Comparison of ENCODE assay signal across 16 cellular contexts in genomic region chr1:236862615-236863211, GRCh38.
A peak's percentile ranks its signal among the peaks of the same experiment; 100 is the strongest.
DNase-seq lines count a peak whose midpoint lies in the region; ATAC-seq and TF ChIP-seq lines count a peak whose summit lies in the region.
"Had no signal": no experiment of that assay in that cellular context is flagged by ENCODE, and none has a peak within 500 bp of the region (broad histone marks: within the 10 kb centered on the region; RNA-seq: fewer than 3 reads in every experiment).

No MANE protein-coding gene starts in this region.

- no peaks in the 10 kb centered on the region for H3K27me3 ChIP-seq in body of pancreas

- in situ Hi-C loops in G401 (cut with HindIII; ENCODE audit: low sequenced_read_pairs), result no loop called here

- peaks cover 0 to 2% of the 10 kb centered on the region in 2 donors for H3K36me3 ChIP-seq in body of pancreas (replicated peaks in 1 of 2; ENCODE audit: insufficient read depth in 1 of 2, low read depth in 2 of 2)

- 10 to 17% methylated on average over 5 of the region's 5 CpGs for WGBS in body of pancreas, 2 donors

- intact Hi-C loops in body of pancreas (cut with DNase I) (no loop called here), sciatic nerve (cut with DNase I) (no loop called here)

- no peak for TF ChIP-seq POLR2A in body of pancreas (IDR thresholded peaks at IDR 0.05)

- H3K9me3 ChIP-seq in body of pancreas, result no peaks in the 10 kb centered on the region

- H3K4me1 ChIP-seq in body of pancreas, result peaks cover 52% of the 10 kb centered on the region

- TF ChIP-seq CTCF in body of pancreas (IDR thresholded peaks at IDR 0.05), result peak in 3 of 7 experiments; percentile 10 to 14 (median 13)

- no peak overlapping the region for H3K4me3 ChIP-seq in body of pancreas

- peak; percentile 95 for ATAC-seq in body of pancreas
- peak; percentile 61 for ATAC-seq in sciatic nerve
- no peak for ATAC-seq in HG03025 (IDR thresholded peaks at IDR 0.05; ENCODE audit: low FRiP score, unreplicated experiment)
- ATAC-seq in GM19397 (IDR thresholded peaks at IDR 0.05; ENCODE audit: unreplicated experiment), result no peak
- ATAC-seq in GM18909 (IDR thresholded peaks at IDR 0.05; ENCODE audit: poor library complexity, unreplicated experiment), result no peak
- ATAC-seq: activated T-cell treated with anti-CD3 and anti-CD28 coated beads, Interleukin-2, amount 50 U/mL, for 72 hours had no signal

- H3K27ac ChIP-seq in body of pancreas, result peak overlapping the region; percentile 70 to 83 (median 80)

- peak; percentile 19 for DNase-seq in G401 (ENCODE audit: low spot score)
- DNase-seq in body of pancreas, result peak; percentile 75 to 92 (median 84)
- DNase-seq in kidney glomerular epithelial cell (lab: John Stamatoyannopoulos, UW), result peak; percentile 28
- no peak for DNase-seq in sciatic nerve (ENCODE audit: low spot score)
- no peak for DNase-seq in COR-L47 (lab: John Stamatoyannopoulos, UW)
- DNase-seq: activated CD4-positive, CD25-positive, alpha-beta regulatory T cell; activated T-cell treated with anti-CD3 and anti-CD28 coated beads, Interleukin-2, amount 50 U/mL, for 72 hours; CD4-positive, alpha-beta memory T cell; KG1; NCI-H2081; occipital lobe; stimulated activated CD4-positive, alpha-beta T cell treated with anti-CD3 and anti-CD28 coated beads, Interleukin-2, amount 100 ng/mL, for 48 hours; stimulated activated naive CD4-positive, alpha-beta T cell had no signal

Comparison
In these comparisons a context has a peak if more than half of its experiments do, and no peak if none do; other contexts are left out.
1. DNase-seq: peak in G401 (single experiment), body of pancreas (4 of 4) and kidney glomerular epithelial cell (single experiment); none in sciatic nerve (single experiment) and COR-L47 (single experiment).
2. ATAC-seq: peak in body of pancreas (single experiment) and sciatic nerve (single experiment); none in HG03025 (single experiment), GM19397 (single experiment) and GM18909 (single experiment).